In genomic region chr16:31076319-31076718, GRCh38 we compare ENCODE assay signal across 2 cellular contexts.
A peak's percentile ranks its signal among the peaks of the same experiment; 100 is the strongest.
TF ChIP-seq lines count a peak whose summit lies in the region.

No MANE protein-coding gene starts in this region.

TF ChIP-seq in WTC11, 78 proteins besides CTCF, POLR2A, EP300 and RAD21:
- TF ChIP-seq OVOL2 (CRISPR knock-in tag; IDR thresholded peaks at IDR 0.05; ENCODE audit: borderline replicate concordance) = no peak
- TF ChIP-seq ZNF263 (CRISPR knock-in tag; IDR thresholded peaks at IDR 0.05; ENCODE audit: low read depth) = no peak
- no peak for TF ChIP-seq ETV6 (CRISPR knock-in tag; IDR thresholded peaks at IDR 0.05)

TF ChIP-seq in HepG2, 621 proteins besides CTCF, POLR2A, EP300 and RAD21:
- TF ChIP-seq ZNF280B (CRISPR knock-in tag; IDR thresholded peaks at IDR 0.05; ENCODE audit: borderline replicate concordance) (0 out of 2 replicates have a peak, but pooled peaks have one; percentile 21), RBFOX2 (IDR thresholded peaks at IDR 0.05; ENCODE audit: low read depth, low read length) (0 out of 2 replicates have a peak, but pooled peaks have one; percentile 17), ZNF687 (CRISPR knock-in tag; IDR thresholded peaks at IDR 0.05) (peak; percentile 12; the same call in 1 of the 2 replicates), AGO2 (optimal IDR thresholded peaks at IDR 0.05; ENCODE audit: low read depth, low read length) (peak; percentile 42), ZNF10 (CRISPR knock-in tag; IDR thresholded peaks at IDR 0.05; ENCODE audit: borderline replicate concordance, low read depth) (no peak)
